Comparison of ENCODE assay signal across 1 cellular context in genomic region chr5:173329370-173330150, GRCh38.
TF ChIP-seq lines count a peak whose summit lies in the region.

No MANE protein-coding gene starts in this region.

TF ChIP-seq in HEK293, 187 proteins besides CTCF, POLR2A, EP300 and RAD21 (continued from another document and continues in another):
- TF ChIP-seq ZNF639 (tag by site-specific recombination; IDR thresholded peaks at IDR 0.05) (no peak), ZNF280C (tag by site-specific recombination; IDR thresholded peaks at IDR 0.05) (no peak), SP7 (tag by site-specific recombination; IDR thresholded peaks at IDR 0.05) (peak; percentile 31; the same call in 1 of the 2 replicates), ZBTB44 (tag by site-specific recombination; IDR thresholded peaks at IDR 0.05) (0 out of 2 replicates have a peak, but pooled peaks have one; percentile 3), ZNF350 (tag by site-specific recombination; IDR thresholded peaks at IDR 0.05) (no peak), ZFP69B (tag by site-specific recombination; IDR thresholded peaks at IDR 0.05) (0 out of 2 replicates have a peak, but pooled peaks have one; percentile 20), ZIC2 (tag by site-specific recombination; IDR thresholded peaks at IDR 0.05) (peak; percentile 84), ZNF600 (tag by site-specific recombination; IDR thresholded peaks at IDR 0.05) (0 out of 2 replicates have a peak, but pooled peaks have one; percentile 35), HOXD13 (CRISPR knock-in tag; IDR thresholded peaks at IDR 0.05; ENCODE audit: borderline replicate concordance) (peak; percentile 93), ZNF560 (tag by site-specific recombination; IDR thresholded peaks at IDR 0.05; ENCODE audit: borderline replicate concordance) (no peak), HIC1 (tag by site-specific recombination; IDR thresholded peaks at IDR 0.05) (no peak; the same call in 1 of the 2 replicates), ZNF148 (tag by site-specific recombination; IDR thresholded peaks at IDR 0.05; ENCODE audit: borderline replicate concordance) (no peak), ZNF791 (tag by site-specific recombination; IDR thresholded peaks at IDR 0.05) (no peak), ZNF239 (tag by site-specific recombination; IDR thresholded peaks at IDR 0.05) (no peak), YY1 (tag by site-specific recombination; IDR thresholded peaks at IDR 0.05) (no peak; the same call in 1 of the 2 replicates), ZNF2 (tag by site-specific recombination; IDR thresholded peaks at IDR 0.05) (no peak), SP2 (tag by site-specific recombination; IDR thresholded peaks at IDR 0.05) (peak; percentile 34), ZNF138 (tag by site-specific recombination; IDR thresholded peaks at IDR 0.05; ENCODE audit: borderline replicate concordance) (no peak), ZNF26 (tag by site-specific recombination; IDR thresholded peaks at IDR 0.05) (no peak), ZBTB10 (tag by site-specific recombination; IDR thresholded peaks at IDR 0.05) (peak; percentile 15; the same call in 1 of the 2 replicates), ZNF76 (tag by site-specific recombination; IDR thresholded peaks at IDR 0.05; ENCODE audit: borderline replicate concordance, low read depth) (peak; percentile 66; the same call in 1 of the 2 replicates), ZNF24 (tag by site-specific recombination; IDR thresholded peaks at IDR 0.05) (0 out of 2 replicates have a peak, but pooled peaks have one; percentile 12), ZNF768 (tag by site-specific recombination; IDR thresholded peaks at IDR 0.05) (no peak), ZNF423 (tag by site-specific recombination; IDR thresholded peaks at IDR 0.05) (peak; percentile 31), ZNF121 (tag by site-specific recombination; IDR thresholded peaks at IDR 0.05) (no peak), GLIS2 (tag by site-specific recombination; IDR thresholded peaks at IDR 0.05) (0 out of 2 replicates have a peak, but pooled peaks have one; percentile 40), ZNF48 (tag by site-specific recombination; IDR thresholded peaks at IDR 0.05) (no peak), ZNF692 (tag by site-specific recombination; IDR thresholded peaks at IDR 0.05) (peak; percentile 74), ZFP3 (tag by site-specific recombination; IDR thresholded peaks at IDR 0.05; ENCODE audit: low read depth) (no peak), ZBTB8A (tag by site-specific recombination; IDR thresholded peaks at IDR 0.05) (peak; percentile 95), ZNF623 (tag by site-specific recombination; IDR thresholded peaks at IDR 0.05) (peak; percentile 12; the same call in 1 of the 2 replicates), ZNF843 (tag by site-specific recombination; IDR thresholded peaks at IDR 0.05) (peak; percentile 31; the same call in 1 of the 2 replicates), EGR2 (tag by site-specific recombination; IDR thresholded peaks at IDR 0.05; ENCODE audit: low read depth) (peak; percentile 78), ZBTB7A (tag by site-specific recombination; IDR thresholded peaks at IDR 0.05; ENCODE audit: low read depth) (no peak), ZBTB49 (tag by site-specific recombination; IDR thresholded peaks at IDR 0.05; ENCODE audit: low read depth) (no peak), ZNF501 (tag by site-specific recombination; IDR thresholded peaks at IDR 0.05) (0 out of 2 replicates have a peak, but pooled peaks have one; percentile 32), ZBTB17 (tag by site-specific recombination; IDR thresholded peaks at IDR 0.05) (0 out of 2 replicates have a peak, but pooled peaks have one; percentile 10), ZNF561 (tag by site-specific recombination; IDR thresholded peaks at IDR 0.05; ENCODE audit: borderline replicate concordance) (peak; percentile 33; the same call in 1 of the 2 replicates), MYNN (tag by site-specific recombination; IDR thresholded peaks at IDR 0.05; ENCODE audit: borderline replicate concordance) (no peak), ZNF37A (tag by site-specific recombination; IDR thresholded peaks at IDR 0.05) (no peak), ZNF776 (tag by site-specific recombination; IDR thresholded peaks at IDR 0.05; ENCODE audit: borderline replicate concordance) (no peak)
